ENCODE assay signal across 10 cellular contexts in the genomic region with DNA sequence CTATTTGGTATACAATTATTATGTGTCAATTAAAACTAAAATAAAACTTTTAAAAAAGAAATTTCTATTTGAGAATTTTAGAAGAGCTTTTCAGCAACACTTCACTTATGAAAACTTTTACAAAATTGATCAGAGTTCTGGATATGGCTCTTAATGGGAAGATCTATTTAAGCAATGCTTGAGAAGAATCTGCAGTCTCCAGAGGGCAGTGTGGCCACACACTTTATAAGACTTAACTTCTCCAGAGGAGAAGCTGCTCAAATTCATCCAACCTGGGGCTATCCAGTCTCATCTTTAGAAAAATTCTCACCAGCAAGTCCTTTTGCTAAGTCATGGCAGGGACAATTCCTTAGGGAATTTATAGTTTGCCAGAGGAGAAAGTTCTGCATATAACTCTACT. TPM values are rescaled to one million over a fixed set of nuclear protein-coding genes. Genes with fewer than 3 reads are reported as not detected.
DNase-seq lines count a peak whose midpoint lies in the region; TF ChIP-seq lines count a peak whose summit lies in the region.
"Had no signal": no experiment of that assay in that cellular context is flagged by ENCODE, and none has a peak within 500 bp of the region (broad histone marks: within the 10 kb centered on the region; RNA-seq: fewer than 3 reads in every experiment).

No MANE protein-coding gene starts in this region.

- no peaks in the 10 kb centered on the region for H3K27me3 Mint-ChIP-seq in MCF 10A (ENCODE audit: insufficient read depth, unreplicated experiment)
- H3K27me3 Mint-ChIP-seq: stimulated activated naive CD8-positive, alpha-beta T cell treated with anti-CD3 and anti-CD28 coated beads, Interleukin-15, Interleukin-2, amounts not matched to agents 100 ng/mL and 50 ng/mL, for 24 hours had no signal

- no peaks in the 10 kb centered on the region for H3K4me1 Mint-ChIP-seq in MCF 10A (ENCODE audit: insufficient read depth, unreplicated experiment)

- H3K36me3 Mint-ChIP-seq in MCF 10A (ENCODE audit: insufficient read depth, unreplicated experiment) = peaks cover 13% of the 10 kb centered on the region

- no peak overlapping the region for H3K27ac Mint-ChIP-seq in MCF 10A (ENCODE audit: low read depth, unreplicated experiment)
- H3K27ac Mint-ChIP-seq: stimulated activated naive CD8-positive, alpha-beta T cell treated with anti-CD3 and anti-CD28 coated beads, Interleukin-15, Interleukin-2, amounts not matched to agents 100 ng/mL and 50 ng/mL, for 24 hours had no signal

- no peak for TF ChIP-seq CTCF in MCF 10A (IDR thresholded peaks at IDR 0.05; ENCODE audit: unreplicated experiment)
- no peak for TF ChIP-seq CTCF in breast epithelium (IDR thresholded peaks at IDR 0.05)
- peak; percentile 48; the same call in 1 of the 2 replicates for TF ChIP-seq CTCF in OCI-LY1 (IDR thresholded peaks at IDR 0.05; ENCODE audit: low read length)
- peak; percentile 19 for TF ChIP-seq CTCF in epithelial cell of esophagus (IDR thresholded peaks at IDR 0.05; ENCODE audit: insufficient read depth, low read depth, low read length, missing control alignments)
- TF ChIP-seq CTCF in testis (IDR thresholded peaks at IDR 0.05) = peak in 1 of 3 experiments; percentile 10

- intact Hi-C loops in MCF 10A (cut with micrococcal nuclease) = no loop called here
- intact Hi-C loops in breast epithelium (cut with DNase I; ENCODE audit: low total_unique reads) = no loop called here
- intact Hi-C loops in testis (cut with DNase I; ENCODE audit: low total_unique reads) = no loop called here

- BruUV-seq in MCF 10A (replicated peaks; lab: Mats Ljungman, UMichigan) = no TSS peak

- H3K4me3 ChIP-seq in breast epithelium (no peak overlapping the region), OCI-LY1 (ENCODE audit: low read depth, low read length, poor library complexity, severe bottlenecking) (no peak overlapping the region), epithelial cell of esophagus (ENCODE audit: low read length) (no peak overlapping the region), testis (no peak overlapping the region)

- no peaks in the 10 kb centered on the region for H3K9me2 ChIP-seq in OCI-LY1 (ENCODE audit: low read depth, low read length)

- H2AFZ ChIP-seq in OCI-LY1 (ENCODE audit: low read length) = no peak overlapping the region

- TF ChIP-seq POLR2A in breast epithelium (IDR thresholded peaks at IDR 0.05) (no peak), testis (IDR thresholded peaks at IDR 0.05) (no peak)

- H3K9ac ChIP-seq in OCI-LY1 (ENCODE audit: low read length) = no peak overlapping the region

- H4K20me1 ChIP-seq in OCI-LY1 (ENCODE audit: insufficient read depth, low read length) = no peaks in the 10 kb centered on the region

- peak; percentile 18 for DNase-seq in MCF 10A (ENCODE audit: unreplicated experiment)
- no peak for DNase-seq in breast epithelium (ENCODE audit: low spot score in 2 of 2)
- DNase-seq in epithelial cell of esophagus (ENCODE audit: low read depth) = peak; percentile 32
- peak; percentile 51 for DNase-seq in testis
- no peak for DNase-seq in stimulated activated CD4-positive, alpha-beta T cell treated with anti-CD3 and anti-CD28 coated beads, Interleukin-1b, Interleukin-23, amount 100 ng/mL, for 48 hours
- DNase-seq in NCI-H1436 treated with DMSO at 0.1 percent for 48 hours (lab: John Stamatoyannopoulos, UW) = no peak
- no peak for DNase-seq in cerebellum (ENCODE audit: low spot score)
- DNase-seq: NCI-H2227 treated with DMSO at 0.1 percent for 48 hours had no signal

- H3F3A ChIP-seq in OCI-LY1 (ENCODE audit: insufficient read depth, low read length) = no peaks in the 10 kb centered on the region

- H3K27me3 ChIP-seq in breast epithelium (no peaks in the 10 kb centered on the region), OCI-LY1 (ENCODE audit: insufficient read depth, low read length) (no peaks in the 10 kb centered on the region), testis (no peaks in the 10 kb centered on the region)

- POLR2A ChIA-PET in MCF 10A (lab: Yijun Ruan, JAX) = no interaction called here

- H3K4me3 Mint-ChIP-seq in MCF 10A (ENCODE audit: unreplicated experiment) = no peak overlapping the region
- H3K4me3 Mint-ChIP-seq: stimulated activated naive CD8-positive, alpha-beta T cell treated with anti-CD3 and anti-CD28 coated beads, Interleukin-15, Interleukin-2, amounts not matched to agents 100 ng/mL and 50 ng/mL, for 24 hours had no signal

- CTCF ChIA-PET in MCF 10A (lab: Yijun Ruan, JAX) = interaction anchor here (0.5 to 0.6 kb wide), 3 partner anchors 14 to 60 kb away, joined by 3 to 5 read pairs (median 4); no protein-coding TSS in a partner anchor

- H3K27ac ChIP-seq in breast epithelium = no peak overlapping the region
- H3K27ac ChIP-seq in OCI-LY1 (ENCODE audit: low read depth, low read length, poor library complexity, severe bottlenecking) = no peak overlapping the region
- H3K27ac ChIP-seq in testis = no peak overlapping the region

- no peak overlapping the region for H3K4me2 ChIP-seq in OCI-LY1 (ENCODE audit: low read length)

- H3K9me3 ChIP-seq in breast epithelium = no peaks in the 10 kb centered on the region
- no peaks in the 10 kb centered on the region for H3K9me3 ChIP-seq in OCI-LY1 (ENCODE audit: low read length)
- no peaks in the 10 kb centered on the region for H3K9me3 ChIP-seq in testis

- H3K4me1 ChIP-seq in breast epithelium = no peaks in the 10 kb centered on the region
- no peaks in the 10 kb centered on the region for H3K4me1 ChIP-seq in OCI-LY1 (ENCODE audit: insufficient read depth, low read length, severe bottlenecking)
- no peaks in the 10 kb centered on the region for H3K4me1 ChIP-seq in testis

- H3K79me2 ChIP-seq in OCI-LY1 (ENCODE audit: insufficient read depth, low read length) = no peaks in the 10 kb centered on the region

- no peaks in the 10 kb centered on the region for H3K36me3 ChIP-seq in breast epithelium
- H3K36me3 ChIP-seq in OCI-LY1 (ENCODE audit: insufficient read depth, low read length) = no peaks in the 10 kb centered on the region
- no peaks in the 10 kb centered on the region for H3K36me3 ChIP-seq in testis (ENCODE audit: low read depth, missing control alignments)

- no peaks in the 10 kb centered on the region for H3K9me3 Mint-ChIP-seq in MCF 10A (ENCODE audit: unreplicated experiment)
- H3K9me3 Mint-ChIP-seq: stimulated activated naive CD8-positive, alpha-beta T cell treated with anti-CD3 and anti-CD28 coated beads, Interleukin-15, Interleukin-2, amounts not matched to agents 100 ng/mL and 50 ng/mL, for 24 hours had no signal

RNA-seq across cellular contexts. Expression of a gene that starts 25.2 kb away (rescaled TPM):
- total RNA-seq in MCF 10A (2022) (13.5 and 15.7 TPM in 2 replicates), breast epithelium (10 to 100 TPM; 22.3 to 26.1 (median 23.4) TPM), testis (10 to 100 TPM; 32.3 to 41.9 TPM), cerebellum (23.0 TPM)
- polyA plus RNA-seq in testis (ENCODE audit: insufficient read depth, low read depth, low replicate concordance) = 11.5 TPM

RNA-seq across cellular contexts. Expression of a gene that starts 50.0 kb away (rescaled TPM):
- 5.2 and 14.6 TPM in 2 replicates for total RNA-seq in MCF 10A (2022)
- total RNA-seq in breast epithelium = 10 to 100 TPM; 20.0 to 27.4 (median 22.4) TPM
- 10 to 100 TPM; 17.4 to 24.0 TPM for total RNA-seq in testis
- polyA plus RNA-seq in testis (ENCODE audit: insufficient read depth, low read depth, low replicate concordance) = 21.6 TPM
- total RNA-seq in cerebellum = 60.4 TPM

Comparison
In these comparisons a context has a peak if more than half of its experiments do, and no peak if none do; other contexts are left out.
1. DNase-seq: peak in MCF 10A (single experiment), epithelial cell of esophagus (single experiment) and testis (single experiment); none in breast epithelium (0 of 2), stimulated activated CD4-positive, alpha-beta T cell treated with anti-CD3 and anti-CD28 coated beads, Interleukin-1b, Interleukin-23, amount 100 ng/mL, for 48 hours (single experiment), NCI-H1436 treated with DMSO at 0.1 percent for 48 hours (single experiment) and cerebellum (single experiment).
2. CTCF ChIP-seq: peak in OCI-LY1 (single experiment) and epithelial cell of esophagus (single experiment); none in MCF 10A (single experiment) and breast epithelium (0 of 3).